In genomic region chr10:131033166-131034085, GRCh38 we compare ENCODE assay signal across 28 cellular contexts.
"Had no signal": no experiment of that assay in that cellular context is flagged by ENCODE, and none has a peak within 500 bp of the region (broad histone marks: within the 10 kb centered on the region; RNA-seq: fewer than 3 reads in every experiment).

No MANE protein-coding gene starts in this region.

- FAIRE-seq: endothelial cell of umbilical vein, kidney, small intestine, urothelium cell line had no signal

- H3K9me3 Mint-ChIP-seq: activated B cell treated with CpG ODN at 0.5 μM for 24 hours; immature natural killer cell; nephron; stimulated activated naive CD8-positive, alpha-beta T cell treated with anti-CD3 and anti-CD28 coated beads, Interleukin-15, Interleukin-2, amounts not matched to agents 100 ng/mL and 50 ng/mL, for 24 hours; T-helper 2 cell treated with Interferon-gamma antibody and Interleukin-4, amounts not matched to agents 5 μg/mL and 100 μg/mL, for 36 hours had no signal

- H3K36me3 Mint-ChIP-seq: activated CD8-positive, alpha-beta memory T cell treated with anti-CD3 and anti-CD28 coated beads, Interleukin-2, amount 10 ng/mL, durations not matched to agents 7 days and 5 days; activated naive CD8-positive, alpha-beta T cell; brain; immature natural killer cell; memory B cell had no signal

- H3K4me1 Mint-ChIP-seq: activated B cell treated with CpG ODN at 0.5 μM for 24 hours; activated CD8-positive, alpha-beta memory T cell treated with anti-CD3 and anti-CD28 coated beads, Interleukin-2, amount 10 ng/mL, durations not matched to agents 7 days and 5 days; immature natural killer cell; memory B cell; nephron had no signal

- H3K36me3 ChIP-seq: ascending aorta, cardiac muscle cell, neutrophil, tibial artery had no signal

- H3K27me3 ChIP-seq: ascending aorta, neutrophil, tibial artery had no signal

- H3K4me1 ChIP-seq: ascending aorta, tibial artery had no signal

- ATAC-seq: activated CD8-positive, alpha-beta memory T cell treated with anti-CD3 and anti-CD28 coated beads, Interleukin-2, amount 10 ng/mL, durations not matched to agents 7 days and 5 days; activated CD8-positive, alpha-beta T cell treated with anti-CD3 and anti-CD28 coated beads, Interleukin-2, amount 10 ng/mL, durations not matched to agents 7 days and 5 days; left colon; sciatic nerve had no signal

- H3K9me3 ChIP-seq: ascending aorta, neutrophil, tibial artery had no signal

- H3K27ac ChIP-seq: ascending aorta, cardiac muscle cell, neutrophil, tibial artery had no signal

- DNase-seq: activated B cell treated with CpG ODN at 0.5 μM for 24 hours; activated CD4-positive, alpha-beta T cell treated with anti-CD3 and anti-CD28 coated beads, Interleukin-2, amount 50 U/mL, for 1 hour; activated CD8-positive, alpha-beta memory T cell treated with anti-CD3 and anti-CD28 coated beads, Interleukin-2, amount 10 ng/mL, durations not matched to agents 7 days and 5 days; activated CD8-positive, alpha-beta T cell treated with anti-CD3 and anti-CD28 coated beads, Interleukin-2, amount 10 ng/mL, durations not matched to agents 7 days and 5 days; activated effector memory CD4-positive, alpha-beta T cell treated with Interleukin-2 at 50 U/mL for 16 hours; activated naive CD4-positive, alpha-beta T cell treated with Interleukin-2 at 50 U/mL for 16 hours; foreskin fibroblast; hippocampal formation; immature natural killer cell; kidney; left colon; small intestine; stimulated activated CD4-positive, alpha-beta T cell treated with anti-CD3 and anti-CD28 coated beads, Interleukin-1b, Interleukin-23, amount 100 ng/mL, for 48 hours; T-helper 1 cell had no signal

- H3K4me3 ChIP-seq: ascending aorta, cardiac muscle cell, tibial artery had no signal

- H3K27ac Mint-ChIP-seq: activated B cell treated with CpG ODN at 0.5 μM for 24 hours; activated CD8-positive, alpha-beta memory T cell treated with anti-CD3 and anti-CD28 coated beads, Interleukin-2, amount 10 ng/mL, durations not matched to agents 7 days and 5 days; activated CD8-positive, alpha-beta T cell treated with anti-CD3 and anti-CD28 coated beads, Interleukin-2, amount 10 ng/mL, durations not matched to agents 7 days and 5 days; activated naive CD8-positive, alpha-beta T cell; immature natural killer cell; memory B cell; nephron; progenitor cell of endocrine pancreas; stimulated activated naive CD8-positive, alpha-beta T cell treated with anti-CD3 and anti-CD28 coated beads, Interleukin-15, Interleukin-2, amounts not matched to agents 100 ng/mL and 50 ng/mL, for 24 hours; T-helper 2 cell treated with Interferon-gamma antibody and Interleukin-4, amounts not matched to agents 5 μg/mL and 100 μg/mL, for 36 hours had no signal

- H3K4me3 Mint-ChIP-seq: activated B cell treated with CpG ODN at 0.5 μM for 24 hours; activated CD8-positive, alpha-beta memory T cell treated with anti-CD3 and anti-CD28 coated beads, Interleukin-2, amount 10 ng/mL, durations not matched to agents 7 days and 5 days; activated CD8-positive, alpha-beta T cell treated with anti-CD3 and anti-CD28 coated beads, Interleukin-2, amount 10 ng/mL, durations not matched to agents 7 days and 5 days; activated naive CD8-positive, alpha-beta T cell; brain; immature natural killer cell; memory B cell; nephron; stimulated activated naive CD8-positive, alpha-beta T cell treated with anti-CD3 and anti-CD28 coated beads, Interleukin-15, Interleukin-2, amounts not matched to agents 100 ng/mL and 50 ng/mL, for 24 hours; T-helper 2 cell treated with Interferon-gamma antibody and Interleukin-4, amounts not matched to agents 5 μg/mL and 100 μg/mL, for 36 hours had no signal

- H3K27me3 Mint-ChIP-seq: activated B cell treated with CpG ODN at 0.5 μM for 24 hours; activated CD8-positive, alpha-beta memory T cell treated with anti-CD3 and anti-CD28 coated beads, Interleukin-2, amount 10 ng/mL, durations not matched to agents 7 days and 5 days; stimulated activated naive CD8-positive, alpha-beta T cell treated with anti-CD3 and anti-CD28 coated beads, Interleukin-15, Interleukin-2, amounts not matched to agents 100 ng/mL and 50 ng/mL, for 24 hours had no signal
